ENCODE assay signal across 1 cellular context in genomic region chr21:19343711-19344110, GRCh38.
TF ChIP-seq lines count a peak whose summit lies in the region.

No MANE protein-coding gene starts in this region.

TF ChIP-seq in GM12878, 131 proteins besides CTCF, POLR2A, EP300 and RAD21 (continued from another document):
- TF ChIP-seq E2F4 (IDR thresholded peaks at IDR 0.05; ENCODE audit: low read depth, low read length) (no peak), IKZF1 (conservative IDR thresholded peaks at IDR 0.05) (peak; percentile 49), PRDM15 (CRISPR knock-in tag; IDR thresholded peaks at IDR 0.05) (no peak), IKZF2 (IDR thresholded peaks at IDR 0.05) (peak; percentile 40 to 72; a peak in 3 of 4 replicates), E2F8 (IDR thresholded peaks at IDR 0.05; ENCODE audit: low read depth, partially characterized antibody) (no peak), BRCA1 (IDR thresholded peaks at IDR 0.05; ENCODE audit: low read depth, low read length) (no peak), ZNF274 (IDR thresholded peaks at IDR 0.05; ENCODE audit: insufficient read depth, insufficient read length) (no peak), RBBP5 (conservative IDR thresholded peaks at IDR 0.05) (no peak), RUNX3 (IDR thresholded peaks at IDR 0.05; ENCODE audit: low read length) (peak; percentile 27; the same call in 1 of the 2 replicates), BACH1 (IDR thresholded peaks at IDR 0.05; ENCODE audit: borderline replicate concordance) (no peak), CBX3 (IDR thresholded peaks at IDR 0.05; ENCODE audit: borderline replicate concordance, low read depth) (no peak), SP1 (IDR thresholded peaks at IDR 0.05; ENCODE audit: low read depth, low read length) (no peak), BCL3 (IDR thresholded peaks at IDR 0.05; ENCODE audit: borderline replicate concordance, insufficient read depth, low read depth, low read length, poor library complexity, severe bottlenecking) (no peak), NFYA (IDR thresholded peaks at IDR 0.05; ENCODE audit: borderline replicate concordance, low read depth, low read length) (no peak)
